Comparison of ENCODE assay signal across 11 cellular contexts in genomic region chr2:63856302-63856600, GRCh38. TPM values are rescaled to one million over a fixed set of nuclear protein-coding genes. Genes with fewer than 3 reads are reported as not detected.
DNase-seq lines count a peak whose midpoint lies in the region; ATAC-seq and TF ChIP-seq lines count a peak whose summit lies in the region.
"Had no signal": no experiment of that assay in that cellular context is flagged by ENCODE, and none has a peak within 500 bp of the region (broad histone marks: within the 10 kb centered on the region; RNA-seq: fewer than 3 reads in every experiment).

No MANE protein-coding gene starts in this region.

- H3K27me3 ChIP-seq in suprapubic skin (no peaks in the 10 kb centered on the region), brain microvascular endothelial cell (replicated peaks) (no peaks in the 10 kb centered on the region)
- H3K27me3 ChIP-seq: breast epithelium had no signal

- peak; percentile 16 for DNase-seq in activated CD8-positive, alpha-beta memory T cell treated with anti-CD3 and anti-CD28 coated beads, Interleukin-2, amount 50 U/mL, for 1 hour (ENCODE audit: extremely low read depth)
- DNase-seq in activated CD8-positive, alpha-beta memory T cell treated with anti-CD3 and anti-CD28 coated beads, Interleukin-2, amount 50 U/mL, for 48 hours = no peak
- DNase-seq in activated T-cell treated with anti-CD3 and anti-CD28 coated beads for 24 hours (ENCODE audit: low read depth) = peak; percentile 23
- DNase-seq in immature natural killer cell = peak; percentile 29 to 50 (median 46)
- DNase-seq in suprapubic skin (ENCODE audit: low spot score in 2 of 2) = no peak
- no peak for DNase-seq in RWPE1 (ENCODE audit: low spot score)
- no peak for DNase-seq in brain microvascular endothelial cell
- DNase-seq: NCI-H446 had no signal

- no peaks in the 10 kb centered on the region for H3K9me3 Mint-ChIP-seq in immature natural killer cell

- H3K4me1 Mint-ChIP-seq in immature natural killer cell = peaks cover 65 to 73% of the 10 kb centered on the region in 2 donors

- no peak for TF ChIP-seq EP300 in suprapubic skin (IDR thresholded peaks at IDR 0.05)

- peak overlapping the region; percentile 22 for H3K27ac ChIP-seq in suprapubic skin
- no peak overlapping the region for H3K27ac ChIP-seq in RWPE1
- no peak overlapping the region for H3K27ac ChIP-seq in brain microvascular endothelial cell
- H3K27ac ChIP-seq: A549 had no signal

- H3K4me3 ChIP-seq in suprapubic skin (no peak overlapping the region), brain microvascular endothelial cell (ENCODE audit: low read depth, low read length) (no peak overlapping the region)
- H3K4me3 ChIP-seq: A549, breast epithelium had no signal

- CTCF ChIA-PET in RWPE1 (lab: Yijun Ruan, JAX) = interaction anchor here (0.5 to 1.0 kb wide), 2 partner anchors 164 to 577 kb away, joined by 3 read pairs; no protein-coding TSS in a partner anchor

- peaks cover 27% of the 10 kb centered on the region for H3K4me1 ChIP-seq in suprapubic skin

- peak overlapping the region; percentile 75 to 92 (median 87) for H3K27ac Mint-ChIP-seq in immature natural killer cell

- H3K36me3 Mint-ChIP-seq in immature natural killer cell = peaks cover 3 to 5% (median 4%) of the 10 kb centered on the region in 3 donors

- TF ChIP-seq CTCF in suprapubic skin (IDR thresholded peaks at IDR 0.05) (no peak), RWPE1 (conservative IDR thresholded peaks at IDR 0.05; ENCODE audit: low read depth) (no peak), brain microvascular endothelial cell (IDR thresholded peaks at IDR 0.05; ENCODE audit: low read depth, low read length, missing control alignments) (no peak)

- H3K27me3 Mint-ChIP-seq in immature natural killer cell (ENCODE audit: low read depth in 3 of 3) = no peaks in the 10 kb centered on the region

- in situ Hi-C loops in brain microvascular endothelial cell (cut with HindIII; ENCODE audit: low pct_ligation_motif_present, low sequenced_read_pairs) = no loop called here

- POLR2A ChIA-PET in RWPE1 (lab: Yijun Ruan, JAX; ENCODE audit: low non-redundant PET) = no interaction called here

- no peaks in the 10 kb centered on the region for H3K9me3 ChIP-seq in suprapubic skin
- H3K9me3 ChIP-seq: A549, breast epithelium had no signal

- WGBS in suprapubic skin = 48% methylated on average over 5 of the region's 5 CpGs

- no peak for TF ChIP-seq POLR2A in suprapubic skin (IDR thresholded peaks at IDR 0.05)

- ATAC-seq in SK-N-SH treated with all-trans-retinoic acid at 6 μM for 48 hours = no peak
- ATAC-seq: A549 had no signal

- peak overlapping the region; percentile 73 to 82 (median 76) for H3K4me3 Mint-ChIP-seq in immature natural killer cell

- H3K36me3 ChIP-seq in suprapubic skin = peaks cover 30% of the 10 kb centered on the region
- peaks cover 30% of the 10 kb centered on the region for H3K36me3 ChIP-seq in brain microvascular endothelial cell (replicated peaks)
- H3K36me3 ChIP-seq: breast epithelium had no signal

TF ChIP-seq in SK-N-SH treated with all-trans-retinoic acid at 6 μM for 48 hours, 23 proteins besides CTCF, POLR2A, EP300 and RAD21:
- no peak for TF ChIP-seq ARNTL (CRISPR knock-in tag; IDR thresholded peaks at IDR 0.05; ENCODE audit: borderline replicate concordance, low read depth)
- no peak for TF ChIP-seq ZFP30 (CRISPR knock-in tag; IDR thresholded peaks at IDR 0.05)
- TF ChIP-seq RARB (CRISPR knock-in tag; IDR thresholded peaks at IDR 0.05) = no peak
- no peak for TF ChIP-seq ZNF565 (CRISPR knock-in tag; conservative IDR thresholded peaks at IDR 0.05; ENCODE audit: low read depth)
- no peak for TF ChIP-seq POU6F1 (CRISPR knock-in tag; IDR thresholded peaks at IDR 0.05; ENCODE audit: borderline replicate concordance, low read depth)
- TF ChIP-seq CSDC2 (CRISPR knock-in tag; IDR thresholded peaks at IDR 0.05) = no peak
- no peak for TF ChIP-seq ESRRG (CRISPR knock-in tag; IDR thresholded peaks at IDR 0.05)
- TF ChIP-seq SNAI2 (CRISPR knock-in tag; IDR thresholded peaks at IDR 0.05) = no peak
- no peak for TF ChIP-seq TCF4 (CRISPR knock-in tag; IDR thresholded peaks at IDR 0.05; ENCODE audit: borderline replicate concordance)
- TF ChIP-seq ISL1 (CRISPR knock-in tag; IDR thresholded peaks at IDR 0.05) = no peak
- TF ChIP-seq TSHZ2 (CRISPR knock-in tag; IDR thresholded peaks at IDR 0.05) = no peak

RNA-seq across cellular contexts. Expression of gene UGP2, which starts 14.6 kb away (rescaled TPM):
- polyA plus RNA-seq in immature natural killer cell = 100 to 1,000 TPM; 132 to 263 (median 151) TPM
- 10 to 100 TPM; 60.1 to 84.9 (median 65.2) TPM for total RNA-seq in suprapubic skin

Comparison
In these comparisons a context has a peak if more than half of its experiments do, and no peak if none do; other contexts are left out.
1. DNase-seq: peak in activated CD8-positive, alpha-beta memory T cell treated with anti-CD3 and anti-CD28 coated beads, Interleukin-2, amount 50 U/mL, for 1 hour (single experiment), activated T-cell treated with anti-CD3 and anti-CD28 coated beads for 24 hours (single experiment) and immature natural killer cell (3 of 3); none in activated CD8-positive, alpha-beta memory T cell treated with anti-CD3 and anti-CD28 coated beads, Interleukin-2, amount 50 U/mL, for 48 hours (single experiment), suprapubic skin (0 of 2), RWPE1 (single experiment) and brain microvascular endothelial cell (single experiment).